ENCODE assay signal across 1 cellular context in genomic region chr20:50838322-50838625, GRCh38.
TF ChIP-seq lines count a peak whose summit lies in the region.

No MANE protein-coding gene starts in this region.

TF ChIP-seq in WTC11, 78 proteins besides CTCF, POLR2A, EP300 and RAD21 (continued from another document):
- TF ChIP-seq AFF4 (CRISPR knock-in tag; IDR thresholded peaks at IDR 0.05; ENCODE audit: borderline replicate concordance) (no peak), ZNF232 (CRISPR knock-in tag; IDR thresholded peaks at IDR 0.05) (no peak), ZNF532 (CRISPR knock-in tag; IDR thresholded peaks at IDR 0.05; ENCODE audit: borderline replicate concordance) (no peak), ATF3 (CRISPR knock-in tag; conservative IDR thresholded peaks at IDR 0.05) (no peak), ATF2 (CRISPR knock-in tag; IDR thresholded peaks at IDR 0.05; ENCODE audit: borderline replicate concordance, low read depth) (no peak), E2F5 (CRISPR knock-in tag; IDR thresholded peaks at IDR 0.05) (no peak), ZNF416 (CRISPR knock-in tag; IDR thresholded peaks at IDR 0.05) (no peak), PREB (CRISPR knock-in tag; IDR thresholded peaks at IDR 0.05; ENCODE audit: borderline replicate concordance) (no peak), SOX15 (CRISPR knock-in tag; IDR thresholded peaks at IDR 0.05) (no peak), FOXP4 (CRISPR knock-in tag; IDR thresholded peaks at IDR 0.05) (no peak), ESRRA (CRISPR knock-in tag; IDR thresholded peaks at IDR 0.05; ENCODE audit: borderline replicate concordance) (no peak), MYBL2 (CRISPR knock-in tag; IDR thresholded peaks at IDR 0.05) (no peak), NR3C1 (CRISPR knock-in tag; conservative IDR thresholded peaks at IDR 0.05; ENCODE audit: low read depth) (no peak), PRRX2 (CRISPR knock-in tag; IDR thresholded peaks at IDR 0.05) (no peak), TP53 (CRISPR knock-in tag; IDR thresholded peaks at IDR 0.05) (no peak), GRHL2 (CRISPR knock-in tag; IDR thresholded peaks at IDR 0.05; ENCODE audit: insufficient replicate concordance, severe bottlenecking) (no peak)
